Comparison of ENCODE assay signal across 8 cellular contexts in the genomic region with DNA sequence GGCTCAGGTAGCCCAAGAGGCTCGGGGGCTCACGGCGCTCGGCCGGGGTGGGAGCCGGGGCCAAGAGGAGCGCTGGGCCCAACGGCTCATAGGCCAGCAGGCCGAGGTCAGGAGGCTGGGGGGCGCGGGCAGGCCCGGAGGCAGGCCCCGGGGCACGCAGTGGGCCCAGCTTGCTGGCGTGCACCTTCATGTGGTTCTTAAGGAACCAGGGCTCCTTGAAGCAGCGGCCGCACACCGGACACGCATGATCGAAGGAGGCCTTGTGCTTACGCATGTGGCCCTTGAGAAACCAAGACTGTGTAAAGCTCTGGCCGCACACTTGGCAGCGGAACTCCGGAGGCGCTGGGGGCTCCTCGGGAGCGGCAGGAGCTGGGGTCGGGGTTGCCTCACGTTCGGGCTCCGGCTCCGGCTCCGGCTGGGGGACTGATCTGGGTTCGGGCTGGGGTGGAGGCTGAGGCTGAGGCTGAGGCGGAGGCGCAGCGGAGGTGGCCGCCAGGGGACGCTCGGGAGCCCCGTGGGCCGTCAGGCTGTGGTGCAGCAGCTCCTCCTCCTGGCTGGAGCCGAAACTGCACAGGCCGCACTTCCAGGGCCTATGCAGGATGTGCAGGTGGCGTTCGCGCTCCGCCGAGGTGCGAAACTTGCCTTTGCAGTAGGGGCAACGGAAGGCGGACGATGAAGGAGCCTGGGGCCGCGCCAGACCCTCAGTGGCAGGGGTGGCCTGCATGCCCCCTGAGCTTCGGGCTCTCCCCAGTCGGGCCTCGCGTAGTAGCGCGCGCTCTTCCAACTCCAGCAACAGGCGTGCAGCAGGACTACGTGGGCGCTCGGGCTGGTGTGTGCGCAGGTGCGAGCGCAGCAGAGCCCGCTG. TPM values are rescaled to one million over a fixed set of nuclear protein-coding genes. Genes with fewer than 3 reads are reported as not detected.
DNase-seq lines count a peak whose midpoint lies in the region; ATAC-seq, FAIRE-seq and TF ChIP-seq lines count a peak whose summit lies in the region.

No MANE protein-coding gene starts in this region.

- peak overlapping the region; percentile 30 for H3K27ac ChIP-seq in H1 (ENCODE audit: low read depth, low read length)

- peak; percentile 100 for TF ChIP-seq CTCF in H1 (IDR thresholded peaks at IDR 0.05; ENCODE audit: control extremely low read depth in 1 of 3, insufficient read depth in 1 of 3, low read depth in 1 of 3, low read length in 3 of 3)

- H2AFZ ChIP-seq in H1 (ENCODE audit: low read length) = no peak overlapping the region

- DNase-seq in SIG-M5 treated with dmso at 0.1 percent for 504 hours (lab: John Stamatoyannopoulos, UW; ENCODE audit: unreplicated experiment) = peak; percentile 50
- DNase-seq in SIG-M5 (lab: John Stamatoyannopoulos, UW) = no peak
- DNase-seq in NCI-H69 (lab: John Stamatoyannopoulos, UW) = peak; percentile 62
- DNase-seq in activated CD8-positive, alpha-beta memory T cell treated with anti-CD3 and anti-CD28 coated beads for 24 hours = peak; percentile 98
- DNase-seq in H1 (ENCODE audit: low read depth in 1 of 2, low spot score in 2 of 2) = peak in 1 of 2 experiments; percentile 99
- DNase-seq in midbrain (lab: John Stamatoyannopoulos, UW) = peak; percentile 76
- DNase-seq in stimulated activated CD8-positive, alpha-beta memory T cell treated with anti-CD3 and anti-CD28 coated beads, Interleukin-7, amount 100 ng/mL, for 1 hour (ENCODE audit: low read depth in 2 of 2) = peak; percentile 81 to 89

- peak in 1 of 2 experiments; percentile 68; a peak in 1 of 3 replicates for TF ChIP-seq POLR2A in H1 (IDR thresholded peaks at IDR 0.05; ENCODE audit: control extremely low read depth in 1 of 2, low read depth in 2 of 2, low read length in 2 of 2)

- peaks cover 11 to 12% of the 10 kb centered on the region in 2 experiments for H4K20me1 ChIP-seq in H1 (replicated peaks in 1 of 2; ENCODE audit: control insufficient read depth in 1 of 2, insufficient read depth in 2 of 2, low read length in 2 of 2)

- no peaks in the 10 kb centered on the region for H3K9me3 ChIP-seq in H1 (ENCODE audit: insufficient read depth in 2 of 2, low read depth in 1 of 2, low read length in 1 of 2)

- no peaks in the 10 kb centered on the region for H3K27me3 ChIP-seq in H1 (replicated peaks in 1 of 4; ENCODE audit: control insufficient read depth in 3 of 4, extremely low read depth in 1 of 4, insufficient read depth in 3 of 4, low read length in 3 of 4)

- WGBS in H1 (ENCODE audit: extremely low coverage in 1 of 2, insufficient coverage in 1 of 2, insufficient read length in 1 of 2, insufficient replicate concordance in 2 of 2, low coverage in 1 of 2, low lambda C conversion rate in 2 of 2, missing lambda C conversion rate in 1 of 2), 2 experiments = 70% methylated on average over 57 of the region's 70 CpGs; no CpG with 5 or more reads in 1 of the 2 experiments

- no peak overlapping the region for H3K56ac ChIP-seq in H1 (replicated peaks; ENCODE audit: insufficient read length, low read depth, low read length)

- H3K23me2 ChIP-seq in H1 (ENCODE audit: low read depth, low read length) = peaks cover 10% of the 10 kb centered on the region

- H4K8ac ChIP-seq in H1 (ENCODE audit: extremely low read depth, insufficient read depth, low read length) = peak overlapping the region; percentile 93

- H3K18ac ChIP-seq in H1 (ENCODE audit: extremely low read depth, low read length) = peak overlapping the region; percentile 51; the same call in 1 of the 2 replicates

- H4K5ac ChIP-seq in H1 (ENCODE audit: insufficient read length, low read depth, low read length) = no peak overlapping the region

- H2BK15ac ChIP-seq in H1 (ENCODE audit: low read length) = peak overlapping the region; percentile 81; the same call in 1 of the 2 replicates

- H3K79me1 ChIP-seq in H1 (ENCODE audit: low read depth, low read length) = peaks cover 8% of the 10 kb centered on the region

- TF ChIP-seq RAD21 in H1 (IDR thresholded peaks at IDR 0.05 in 1 of 2, conservative IDR thresholded peaks at IDR 0.05 in 1 of 2; ENCODE audit: low read depth in 2 of 2, low read length in 2 of 2) = peak; percentile 87 to 92

- peak overlapping the region; percentile 89 to 90; a peak in 3 of 4 replicates for H3K4me2 ChIP-seq in H1 (ENCODE audit: insufficient read depth in 1 of 2, low read depth in 2 of 2, low read length in 2 of 2)

- no peak overlapping the region; a peak in 1 of 8 replicates for H3K4me3 ChIP-seq in H1 (ENCODE audit: extremely low read depth in 1 of 4, insufficient read depth in 2 of 4, low read depth in 3 of 4, low read length in 4 of 4)

- H3K9ac ChIP-seq in H1 (replicated peaks in 1 of 4; ENCODE audit: extremely low read depth in 1 of 4, low read depth in 3 of 4, low read length in 3 of 4) = no peak overlapping the region

- H2BK120ac ChIP-seq in H1 (replicated peaks; ENCODE audit: low read depth, low read length) = no peak overlapping the region

- no peak overlapping the region for H3K14ac ChIP-seq in H1 (ENCODE audit: insufficient read length)

- H2AK5ac ChIP-seq in H1 (ENCODE audit: low read depth, low read length) = no peak overlapping the region

- H3K23ac ChIP-seq in H1 (ENCODE audit: insufficient read length) = no peak overlapping the region

- H2BK5ac ChIP-seq in H1 (ENCODE audit: low read depth, low read length) = peak overlapping the region; percentile 37; the same call in 1 of the 2 replicates

- no peak overlapping the region for H3K4ac ChIP-seq in H1 (replicated peaks; ENCODE audit: insufficient read length, low read depth, low read length)

- FAIRE-seq in H1 (lab: Jason Lieb, UNC) = no peak

- H2BK20ac ChIP-seq in H1 (ENCODE audit: low read length) = peak overlapping the region; percentile 43; the same call in 1 of the 2 replicates

- TF ChIP-seq EP300 in H1 (IDR thresholded peaks at IDR 0.05; ENCODE audit: borderline replicate concordance in 1 of 2, low read depth in 2 of 2, low read length in 2 of 2) = peak in 1 of 2 experiments; percentile 63; a peak in 1 of 3 replicates

- H2BK12ac ChIP-seq in H1 (ENCODE audit: low read depth, low read length) = peak overlapping the region; percentile 32; the same call in 1 of the 2 replicates

- H3K4me1 ChIP-seq in H1 (replicated peaks in 1 of 4; ENCODE audit: control insufficient read depth in 3 of 4, insufficient read depth in 4 of 4, low read length in 3 of 4) = peaks cover 17 to 35% (median 24%) of the 10 kb centered on the region in 4 experiments

- ATAC-seq in HG02852 (IDR thresholded peaks at IDR 0.05; ENCODE audit: unreplicated experiment) = peak; percentile 81

- H3K36me3 ChIP-seq in H1 (ENCODE audit: control insufficient read depth in 2 of 4, insufficient read depth in 4 of 4, low read length in 3 of 4) = peaks cover 15 to 43% (median 36%) of the 10 kb centered on the region in 4 experiments

- peaks cover 4 to 30% of the 10 kb centered on the region in 2 experiments for H3K79me2 ChIP-seq in H1 (ENCODE audit: control insufficient read depth in 1 of 2, insufficient read depth in 2 of 2, low read length in 2 of 2)

- POLR2A ChIA-PET in H1 (lab: Charles Lee; ENCODE audit: partially characterized antibody) = interaction anchor here (0.8 to 7.8 kb wide), 18 partner anchors 8 to 173 kb away, joined by 3 to 148 read pairs (median 5); a partner anchor contains a TSS

- CTCF ChIA-PET in H1 (lab: Charles Lee; ENCODE audit: partially characterized antibody) = interaction anchor here (0.7 to 7.8 kb wide), 37 partner anchors 7 to 411 kb away, joined by 3 to 239 read pairs (median 5); a partner anchor contains a TSS

- H4K91ac ChIP-seq in H1 (replicated peaks; ENCODE audit: insufficient read length, low read length) = peak overlapping the region; percentile 56

RNA-seq across cellular contexts. Expression of a gene that starts 6.1 kb away (rescaled TPM):
- 108 and 113 TPM in 2 replicates for total RNA-seq in H1 (2021; fragmentation: NEBNext Ultra II Directional; extraction: Animal tissue kit (Norgen Biotek cat#: 25700))
- polyA plus RNA-seq in H1 (2011; rRNA removed) = 160 and 310 TPM in 2 replicates
- polyA plus RNA-seq in H1 (2011; cell fraction: cytosol; rRNA removed) = 158 TPM
- polyA plus RNA-seq in H1 (2011; cell fraction: nucleus; rRNA removed) = 334 TPM
- polyA plus RNA-seq in H1 (2012, experiment 1 of 2) = 67.0 to 90.6 TPM (median 84.5 TPM) in 4 replicates
- polyA plus RNA-seq in H1 (2012, experiment 2 of 2) = 82.6 TPM
- polyA plus RNA-seq in H1 (2013, experiment 1 of 2) = 76.2 TPM
- 67.2 TPM for polyA plus RNA-seq in H1 (2013, experiment 2 of 2)
- 26.2 and 43.7 TPM in 2 replicates for polyA minus RNA-seq in H1 (2011; rRNA and poly(A)+ RNA removed)
- 73.0 TPM for polyA minus RNA-seq in H1 (2011; cell fraction: cytosol; rRNA and poly(A)+ RNA removed)
- 124 TPM for polyA minus RNA-seq in H1 (2011; cell fraction: nucleus; rRNA and poly(A)+ RNA removed)

RNA-seq across cellular contexts. Expression of a gene that starts 8.5 kb away (rescaled TPM):
- 1.3 and 1.9 TPM in 2 replicates for total RNA-seq in H1 (2021; fragmentation: NEBNext Ultra II Directional; extraction: Animal tissue kit (Norgen Biotek cat#: 25700))
- polyA plus RNA-seq in H1 (2011; rRNA removed) = 1.9 and 2.2 TPM in 2 replicates
- polyA plus RNA-seq in H1 (2011; cell fraction: cytosol; rRNA removed) = 2.2 TPM
- polyA plus RNA-seq in H1 (2011; cell fraction: nucleus; rRNA removed) = 3.2 TPM
- polyA plus RNA-seq in H1 (2012, experiment 1 of 2) = 1.9 to 3.0 TPM (median 2.2 TPM) in 4 replicates
- polyA plus RNA-seq in H1 (2012, experiment 2 of 2) = 1.8 TPM
- polyA plus RNA-seq in H1 (2013, experiment 1 of 2) = 1.6 TPM
- 1.5 TPM for polyA plus RNA-seq in H1 (2013, experiment 2 of 2)
- polyA minus RNA-seq in H1 (2011; rRNA and poly(A)+ RNA removed) = 0.85 and 2.2 TPM in 2 replicates
- 2.5 TPM for polyA minus RNA-seq in H1 (2011; cell fraction: cytosol; rRNA and poly(A)+ RNA removed)
- 2.1 TPM for polyA minus RNA-seq in H1 (2011; cell fraction: nucleus; rRNA and poly(A)+ RNA removed)

RNA-seq across cellular contexts. Expression of a gene that starts 22.3 kb away (rescaled TPM):
- total RNA-seq in H1 (2021; fragmentation: NEBNext Ultra II Directional; extraction: Animal tissue kit (Norgen Biotek cat#: 25700)) = 49.5 and 53.1 TPM in 2 replicates
- 99.6 and 101 TPM in 2 replicates for polyA plus RNA-seq in H1 (2011; rRNA removed)
- 59.7 TPM for polyA plus RNA-seq in H1 (2011; cell fraction: cytosol; rRNA removed)
- 228 TPM for polyA plus RNA-seq in H1 (2011; cell fraction: nucleus; rRNA removed)
- polyA plus RNA-seq in H1 (2012, experiment 1 of 2) = 38.9 to 57.5 TPM (median 53.8 TPM) in 4 replicates
- polyA plus RNA-seq in H1 (2012, experiment 2 of 2) = 42.3 TPM
- 27.6 TPM for polyA plus RNA-seq in H1 (2013, experiment 1 of 2)
- polyA plus RNA-seq in H1 (2013, experiment 2 of 2) = 24.6 TPM
- polyA minus RNA-seq in H1 (2011; rRNA and poly(A)+ RNA removed) = 61.6 and 73.8 TPM in 2 replicates
- polyA minus RNA-seq in H1 (2011; cell fraction: cytosol; rRNA and poly(A)+ RNA removed) = 34.4 TPM
- polyA minus RNA-seq in H1 (2011; cell fraction: nucleus; rRNA and poly(A)+ RNA removed) = 54.1 TPM

RNA-seq across cellular contexts. Expression of a gene that starts 34.8 kb away (rescaled TPM):
- not detected in 2 replicates for total RNA-seq in H1 (2021; fragmentation: NEBNext Ultra II Directional; extraction: Animal tissue kit (Norgen Biotek cat#: 25700))
- not detected in 2 replicates for polyA plus RNA-seq in H1 (2011; rRNA removed)
- not detected for polyA plus RNA-seq in H1 (2011; cell fraction: cytosol; rRNA removed)
- not detected for polyA plus RNA-seq in H1 (2011; cell fraction: nucleus; rRNA removed)
- not detected in 4 replicates for polyA plus RNA-seq in H1 (2012, experiment 1 of 2)
- not detected for polyA plus RNA-seq in H1 (2012, experiment 2 of 2)
- not detected for polyA plus RNA-seq in H1 (2013, experiment 1 of 2)
- not detected for polyA plus RNA-seq in H1 (2013, experiment 2 of 2)
- polyA minus RNA-seq in H1 (2011; rRNA and poly(A)+ RNA removed) = not detected in 2 replicates
- polyA minus RNA-seq in H1 (2011; cell fraction: cytosol; rRNA and poly(A)+ RNA removed) = not detected
- not detected for polyA minus RNA-seq in H1 (2011; cell fraction: nucleus; rRNA and poly(A)+ RNA removed)

RNA-seq across cellular contexts. Expression of a gene that starts 50.2 kb away (rescaled TPM):
- total RNA-seq in H1 (2021; fragmentation: NEBNext Ultra II Directional; extraction: Animal tissue kit (Norgen Biotek cat#: 25700)) = not detected in 2 replicates
- polyA plus RNA-seq in H1 (2011; rRNA removed) = not detected in 2 replicates
- polyA plus RNA-seq in H1 (2011; cell fraction: cytosol; rRNA removed) = not detected
- 0.13 TPM for polyA plus RNA-seq in H1 (2011; cell fraction: nucleus; rRNA removed)
- polyA plus RNA-seq in H1 (2012, experiment 1 of 2) = not detected in 4 replicates
- not detected for polyA plus RNA-seq in H1 (2012, experiment 2 of 2)
- polyA plus RNA-seq in H1 (2013, experiment 1 of 2) = 0.04 TPM
- not detected for polyA plus RNA-seq in H1 (2013, experiment 2 of 2)
- polyA minus RNA-seq in H1 (2011; rRNA and poly(A)+ RNA removed) = not detected in 2 replicates
- polyA minus RNA-seq in H1 (2011; cell fraction: cytosol; rRNA and poly(A)+ RNA removed) = not detected
- not detected for polyA minus RNA-seq in H1 (2011; cell fraction: nucleus; rRNA and poly(A)+ RNA removed)
